In genomic region chr1:3596663-3597598, GRCh38 we compare ENCODE assay signal across 1 cellular context.
TF ChIP-seq lines count a peak whose summit lies in the region.

No MANE protein-coding gene starts in this region.

TF ChIP-seq in GM23338, 12 proteins besides CTCF, POLR2A, EP300 and RAD21 (continued from another document):
- TF ChIP-seq ZNF462 (CRISPR knock-in tag; IDR thresholded peaks at IDR 0.05) (no peak), JUNB (IDR thresholded peaks at IDR 0.05; ENCODE audit: unreplicated experiment) (no peak), EZH2phosphoT487 (IDR thresholded peaks at IDR 0.05; ENCODE audit: unreplicated experiment) (no peak), NANOG (IDR thresholded peaks at IDR 0.05; ENCODE audit: borderline replicate concordance) (no peak), ZNF114 (CRISPR knock-in tag; IDR thresholded peaks at IDR 0.05) (no peak), STAT1 (IDR thresholded peaks at IDR 0.05; ENCODE audit: unreplicated experiment) (no peak), ZNF331 (CRISPR knock-in tag; IDR thresholded peaks at IDR 0.05; ENCODE audit: low read depth) (no peak), CREB1 (CRISPR knock-in tag; IDR thresholded peaks at IDR 0.05; ENCODE audit: low read depth) (no peak)
- TF ChIP-seq, protein P1, sequence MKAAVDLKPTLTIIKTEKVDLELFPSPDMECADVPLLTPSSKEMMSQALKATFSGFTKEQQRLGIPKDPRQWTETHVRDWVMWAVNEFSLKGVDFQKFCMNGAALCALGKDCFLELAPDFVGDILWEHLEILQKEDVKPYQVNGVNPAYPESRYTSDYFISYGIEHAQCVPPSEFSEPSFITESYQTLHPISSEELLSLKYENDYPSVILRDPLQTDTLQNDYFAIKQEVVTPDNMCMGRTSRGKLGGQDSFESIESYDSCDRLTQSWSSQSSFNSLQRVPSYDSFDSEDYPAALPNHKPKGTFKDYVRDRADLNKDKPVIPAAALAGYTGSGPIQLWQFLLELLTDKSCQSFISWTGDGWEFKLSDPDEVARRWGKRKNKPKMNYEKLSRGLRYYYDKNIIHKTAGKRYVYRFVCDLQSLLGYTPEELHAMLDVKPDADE (IDR thresholded peaks at IDR 0.05), result no peak
- TF ChIP-seq, protein P2, sequence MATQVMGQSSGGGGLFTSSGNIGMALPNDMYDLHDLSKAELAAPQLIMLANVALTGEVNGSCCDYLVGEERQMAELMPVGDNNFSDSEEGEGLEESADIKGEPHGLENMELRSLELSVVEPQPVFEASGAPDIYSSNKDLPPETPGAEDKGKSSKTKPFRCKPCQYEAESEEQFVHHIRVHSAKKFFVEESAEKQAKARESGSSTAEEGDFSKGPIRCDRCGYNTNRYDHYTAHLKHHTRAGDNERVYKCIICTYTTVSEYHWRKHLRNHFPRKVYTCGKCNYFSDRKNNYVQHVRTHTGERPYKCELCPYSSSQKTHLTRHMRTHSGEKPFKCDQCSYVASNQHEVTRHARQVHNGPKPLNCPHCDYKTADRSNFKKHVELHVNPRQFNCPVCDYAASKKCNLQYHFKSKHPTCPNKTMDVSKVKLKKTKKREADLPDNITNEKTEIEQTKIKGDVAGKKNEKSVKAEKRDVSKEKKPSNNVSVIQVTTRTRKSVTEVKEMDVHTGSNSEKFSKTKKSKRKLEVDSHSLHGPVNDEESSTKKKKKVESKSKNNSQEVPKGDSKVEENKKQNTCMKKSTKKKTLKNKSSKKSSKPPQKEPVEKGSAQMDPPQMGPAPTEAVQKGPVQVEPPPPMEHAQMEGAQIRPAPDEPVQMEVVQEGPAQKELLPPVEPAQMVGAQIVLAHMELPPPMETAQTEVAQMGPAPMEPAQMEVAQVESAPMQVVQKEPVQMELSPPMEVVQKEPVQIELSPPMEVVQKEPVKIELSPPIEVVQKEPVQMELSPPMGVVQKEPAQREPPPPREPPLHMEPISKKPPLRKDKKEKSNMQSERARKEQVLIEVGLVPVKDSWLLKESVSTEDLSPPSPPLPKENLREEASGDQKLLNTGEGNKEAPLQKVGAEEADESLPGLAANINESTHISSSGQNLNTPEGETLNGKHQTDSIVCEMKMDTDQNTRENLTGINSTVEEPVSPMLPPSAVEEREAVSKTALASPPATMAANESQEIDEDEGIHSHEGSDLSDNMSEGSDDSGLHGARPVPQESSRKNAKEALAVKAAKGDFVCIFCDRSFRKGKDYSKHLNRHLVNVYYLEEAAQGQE (IDR thresholded peaks at IDR 0.05; ENCODE audit: unreplicated experiment), result no peak
